In the genomic region with DNA sequence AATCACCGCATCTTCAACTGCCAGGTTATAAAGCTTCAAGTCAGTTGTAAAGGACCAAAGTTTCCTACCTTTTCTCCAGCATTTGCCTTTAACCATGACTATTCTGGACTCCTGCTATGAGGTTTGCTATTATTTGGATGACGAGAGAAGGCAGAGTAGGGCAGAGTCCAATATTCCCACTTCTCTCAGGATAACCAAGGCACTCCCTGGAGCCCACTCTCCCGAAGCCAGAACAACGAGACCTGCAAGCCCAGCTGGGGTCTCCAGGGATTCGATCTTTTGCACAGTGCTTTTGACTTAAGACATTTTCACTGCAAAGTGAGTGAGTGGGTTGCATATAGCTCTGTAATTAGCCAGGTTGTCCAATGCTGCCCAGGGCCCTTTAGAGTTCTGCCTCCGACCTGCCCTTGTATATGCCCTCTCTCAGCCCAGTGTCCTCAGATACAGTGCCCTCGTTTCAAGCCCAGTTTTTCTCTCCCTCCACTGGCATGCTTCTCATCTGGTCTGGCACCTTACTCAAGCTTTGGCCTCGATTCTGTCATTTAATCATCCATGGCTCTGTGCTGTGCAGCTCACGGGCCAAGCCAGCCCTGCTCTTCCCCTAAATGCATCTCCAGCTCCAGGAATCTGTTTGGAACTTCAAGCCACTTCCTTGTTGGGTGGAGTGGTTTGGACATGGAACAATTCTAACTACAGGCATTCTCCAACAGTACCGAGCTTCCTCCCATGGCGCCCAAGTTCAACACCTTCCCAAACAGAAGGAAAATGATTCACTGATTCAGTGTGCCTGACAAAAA, we compare ENCODE assay signal across 17 cellular contexts.
DNase-seq lines count a peak whose midpoint lies in the region; ATAC-seq and TF ChIP-seq lines count a peak whose summit lies in the region.
"Had no signal": no experiment of that assay in that cellular context is flagged by ENCODE, and none has a peak within 500 bp of the region (broad histone marks: within the 10 kb centered on the region; RNA-seq: fewer than 3 reads in every experiment).

No MANE protein-coding gene starts in this region.

- TF ChIP-seq POLR2A in gastroesophageal sphincter (IDR thresholded peaks at IDR 0.05) = no peak

- DNase-seq in neural progenitor cell (ENCODE audit: low spot score) (no peak), HAP-1 (ENCODE audit: low spot score in 2 of 2) (no peak), Calu3 (no peak)
- no peak for DNase-seq in activated naive CD8-positive, alpha-beta T cell treated with anti-CD3 and anti-CD28 coated beads, Interleukin-2, amount 50 U/mL, for 24 hours
- DNase-seq: ACHN, DMS79, NCI-H1105, NCI-H2081 treated with DMSO at 0.1 percent for 48 hours, NCI-H446 treated with DMSO at 0.1 percent for 48 hours, NCI-H69, SHP77, SK-N-SH had no signal

- CTCF ChIA-PET in Calu3 (lab: Charles Lee) = interaction anchor here (0.7 kb wide), 1 partner anchor 8 kb away, joined by 3 read pairs; no protein-coding TSS in a partner anchor

- H3K9me3 ChIP-seq in gastroesophageal sphincter = no peaks in the 10 kb centered on the region
- no peaks in the 10 kb centered on the region for H3K9me3 ChIP-seq in neural progenitor cell (ENCODE audit: low read depth)
- no peaks in the 10 kb centered on the region for H3K9me3 ChIP-seq in skeletal muscle tissue (ENCODE audit: control insufficient read depth in 3 of 3, low read length in 3 of 3)
- no peaks in the 10 kb centered on the region for H3K9me3 ChIP-seq in HAP-1
- H3K9me3 ChIP-seq: SK-N-SH had no signal

- H3K36me3 Mint-ChIP-seq in neural progenitor cell (no peaks in the 10 kb centered on the region), Calu3 (ENCODE audit: insufficient read depth, unreplicated experiment) (no peaks in the 10 kb centered on the region)
- no peaks in the 10 kb centered on the region for H3K36me3 Mint-ChIP-seq in activated naive CD8-positive, alpha-beta T cell treated with anti-CD3 and anti-CD28 coated beads, Interleukin-2, amount 50 U/mL, for 24 hours (ENCODE audit: low read depth)

- H3K27me3 Mint-ChIP-seq in neural progenitor cell (ENCODE audit: insufficient read depth, low read depth) = peaks cover 2% of the 10 kb centered on the region
- H3K27me3 Mint-ChIP-seq in activated naive CD8-positive, alpha-beta T cell treated with anti-CD3 and anti-CD28 coated beads, Interleukin-2, amount 50 U/mL, for 24 hours = peaks cover 2% of the 10 kb centered on the region
- H3K27me3 Mint-ChIP-seq in Calu3 (ENCODE audit: unreplicated experiment) = no peaks in the 10 kb centered on the region

- no peaks in the 10 kb centered on the region for H4K20me1 ChIP-seq in neural progenitor cell (ENCODE audit: low read depth)

- intact Hi-C loops in Calu3 (cut with micrococcal nuclease; ENCODE audit: unreplicated experiment) = no loop called here

- peaks cover 0 to 13% (median 0%) of the 10 kb centered on the region in 3 donors for H3K4me1 ChIP-seq in gastroesophageal sphincter
- H3K4me1 ChIP-seq in neural progenitor cell = no peaks in the 10 kb centered on the region
- H3K4me1 ChIP-seq in skeletal muscle tissue (ENCODE audit: control insufficient read depth in 3 of 3, insufficient read depth in 3 of 3, low read length in 3 of 3) = peaks cover 6 to 8% (median 7%) of the 10 kb centered on the region in 3 donors
- no peaks in the 10 kb centered on the region for H3K4me1 ChIP-seq in HAP-1

- H3K79me2 ChIP-seq in neural progenitor cell (ENCODE audit: low read depth) = no peaks in the 10 kb centered on the region

- no peak for TF ChIP-seq EP300 in gastroesophageal sphincter (IDR thresholded peaks at IDR 0.05)

- H3K9me3 Mint-ChIP-seq in neural progenitor cell = no peaks in the 10 kb centered on the region
- no peaks in the 10 kb centered on the region for H3K9me3 Mint-ChIP-seq in activated naive CD8-positive, alpha-beta T cell treated with anti-CD3 and anti-CD28 coated beads, Interleukin-2, amount 50 U/mL, for 24 hours
- no peaks in the 10 kb centered on the region for H3K9me3 Mint-ChIP-seq in Calu3 (ENCODE audit: low read depth, unreplicated experiment)

- H3K4me2 ChIP-seq in neural progenitor cell = no peak overlapping the region
- H3K4me2 ChIP-seq: SK-N-SH had no signal

- H3F3A ChIP-seq in neural progenitor cell (ENCODE audit: low read depth) = no peaks in the 10 kb centered on the region

- H3K4me1 Mint-ChIP-seq in neural progenitor cell (peaks cover 6% of the 10 kb centered on the region), Calu3 (ENCODE audit: low read depth, unreplicated experiment) (no peaks in the 10 kb centered on the region)
- H3K4me1 Mint-ChIP-seq in activated naive CD8-positive, alpha-beta T cell treated with anti-CD3 and anti-CD28 coated beads, Interleukin-2, amount 50 U/mL, for 24 hours = peaks cover 10% of the 10 kb centered on the region

- 71 to 72% methylated on average over 7 to 11 of the region's 11 CpGs for WGBS in gastroesophageal sphincter (ENCODE audit: low coverage in 1 of 2), 2 donors

- no TSS peak for BruUV-seq in Calu3 (replicated peaks; lab: Mats Ljungman, UMichigan)

- H3K9ac ChIP-seq in neural progenitor cell = no peak overlapping the region
- peak overlapping the region in 1 of 3 donors; percentile 42 for H3K9ac ChIP-seq in skeletal muscle tissue (ENCODE audit: low read depth in 1 of 3, low read length in 3 of 3)
- H3K9ac ChIP-seq: SK-N-SH had no signal

- TF ChIP-seq CTCF in gastroesophageal sphincter (IDR thresholded peaks at IDR 0.05) = no peak
- no peak for TF ChIP-seq CTCF in neural progenitor cell (IDR thresholded peaks at IDR 0.05)
- TF ChIP-seq CTCF in Calu3 (IDR thresholded peaks at IDR 0.05; ENCODE audit: unreplicated experiment) = no peak

- H2AFZ ChIP-seq in neural progenitor cell (replicated peaks) = no peak overlapping the region

- peak overlapping the region in 3 of 4 donors; percentile 44 to 60 (median 56) for H3K27ac ChIP-seq in gastroesophageal sphincter
- no peak overlapping the region for H3K27ac ChIP-seq in neural progenitor cell
- H3K27ac ChIP-seq in skeletal muscle tissue (ENCODE audit: low read depth, low read length) = peak overlapping the region; percentile 1

- H3K4me3 Mint-ChIP-seq in neural progenitor cell = no peak overlapping the region
- H3K4me3 Mint-ChIP-seq in activated naive CD8-positive, alpha-beta T cell treated with anti-CD3 and anti-CD28 coated beads, Interleukin-2, amount 50 U/mL, for 24 hours = no peak overlapping the region
- no peak overlapping the region for H3K4me3 Mint-ChIP-seq in Calu3 (ENCODE audit: low read depth, unreplicated experiment)

- ATAC-seq in esophagus mucosa (peak; percentile 26), gastroesophageal sphincter (peak; percentile 57), HG02759 (IDR thresholded peaks at IDR 0.05; ENCODE audit: unreplicated experiment) (no peak)
- ATAC-seq in activated naive CD8-positive, alpha-beta T cell treated with anti-CD3 and anti-CD28 coated beads, Interleukin-2, amount 50 U/mL, for 24 hours = no peak
- ATAC-seq: K562 had no signal

- H3K27me3 ChIP-seq in gastroesophageal sphincter (no peaks in the 10 kb centered on the region), neural progenitor cell (no peaks in the 10 kb centered on the region), skeletal muscle tissue (ENCODE audit: control insufficient read depth in 3 of 3, insufficient read depth in 3 of 3, low read length in 3 of 3) (no peaks in the 10 kb centered on the region), HAP-1 (ENCODE audit: low read depth) (peaks cover 57% of the 10 kb centered on the region)

- in situ Hi-C loops in HAP-1 (cut with MboI; ENCODE audit: low sequenced_read_pairs) = no loop called here

- H3K4me3 ChIP-seq in gastroesophageal sphincter = no peak overlapping the region
- no peak overlapping the region for H3K4me3 ChIP-seq in neural progenitor cell
- peak overlapping the region in 1 of 3 donors; percentile 23 for H3K4me3 ChIP-seq in skeletal muscle tissue (ENCODE audit: low read length in 3 of 3)
- no peak overlapping the region for H3K4me3 ChIP-seq in HAP-1
- H3K4me3 ChIP-seq: K562 had no signal

- peak overlapping the region; percentile 36 for H3K27ac Mint-ChIP-seq in neural progenitor cell
- H3K27ac Mint-ChIP-seq in activated naive CD8-positive, alpha-beta T cell treated with anti-CD3 and anti-CD28 coated beads, Interleukin-2, amount 50 U/mL, for 24 hours = no peak overlapping the region
- H3K27ac Mint-ChIP-seq in Calu3 (ENCODE audit: unreplicated experiment) = no peak overlapping the region

- H3K36me3 ChIP-seq in gastroesophageal sphincter (no peaks in the 10 kb centered on the region), neural progenitor cell (no peaks in the 10 kb centered on the region), skeletal muscle tissue (ENCODE audit: control insufficient read depth in 3 of 3, insufficient read depth in 3 of 3, low read length in 3 of 3) (no peaks in the 10 kb centered on the region), HAP-1 (replicated peaks) (no peaks in the 10 kb centered on the region)

Comparison
In these comparisons a context has a peak if more than half of its experiments do, and no peak if none do; other contexts are left out.
1. ATAC-seq: peak in esophagus mucosa (single experiment) and gastroesophageal sphincter (single experiment); none in activated naive CD8-positive, alpha-beta T cell treated with anti-CD3 and anti-CD28 coated beads, Interleukin-2, amount 50 U/mL, for 24 hours (single experiment) and HG02759 (single experiment).